In the genomic region with DNA sequence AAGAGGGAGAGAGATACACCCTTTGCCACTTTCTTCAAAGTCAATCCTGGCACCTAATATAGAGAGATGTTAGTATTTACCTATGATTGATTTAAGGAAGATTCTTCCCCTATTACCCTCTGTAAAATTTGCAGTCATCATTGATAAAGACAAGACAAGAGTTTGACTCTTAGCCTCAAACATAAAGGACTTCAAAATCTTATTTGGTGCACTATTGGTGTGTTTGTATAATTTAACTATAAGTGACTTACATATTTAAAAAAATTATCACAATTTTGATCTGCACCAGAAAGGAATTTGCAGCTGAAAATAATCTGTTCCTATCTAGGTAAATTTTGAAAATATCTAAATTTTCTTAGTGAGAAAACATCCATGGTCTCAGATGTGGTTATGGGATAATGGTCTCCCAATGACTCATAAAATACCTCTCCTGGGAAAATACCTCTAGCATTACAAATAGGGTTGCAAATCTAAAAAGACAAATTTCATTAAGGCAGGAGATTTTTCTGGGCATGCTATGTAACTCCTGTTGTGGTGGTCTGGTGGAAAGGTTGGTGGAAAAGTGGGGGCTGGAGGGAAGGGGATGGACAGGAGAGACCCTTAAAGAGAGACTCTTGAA, we compare ENCODE assay signal across 15 cellular contexts.
A peak's percentile ranks its signal among the peaks of the same experiment; 100 is the strongest.
DNase-seq lines count a peak whose midpoint lies in the region; ATAC-seq and TF ChIP-seq lines count a peak whose summit lies in the region.
"Had no signal": no experiment of that assay in that cellular context is flagged by ENCODE, and none has a peak within 500 bp of the region (broad histone marks: within the 10 kb centered on the region; RNA-seq: fewer than 3 reads in every experiment).

No MANE protein-coding gene starts in this region.

- no peaks in the 10 kb centered on the region for H3K36me3 ChIP-seq in RWPE2 (ENCODE audit: low read depth)
- H3K36me3 ChIP-seq in osteoblast (ENCODE audit: insufficient read depth, low read length): no peaks in the 10 kb centered on the region
- H3K36me3 ChIP-seq in adrenal gland (replicated peaks in 1 of 2): no peaks in the 10 kb centered on the region
- H3K36me3 ChIP-seq: esophagus muscularis mucosa had no signal

- H3K4me3 ChIP-seq in RWPE2 (ENCODE audit: severe bottlenecking) (no peak overlapping the region), osteoblast (ENCODE audit: insufficient read depth, low read length) (no peak overlapping the region), adrenal gland (no peak overlapping the region)
- H3K4me3 ChIP-seq: esophagus muscularis mucosa had no signal

- intact Hi-C loops in adrenal gland (cut with DNase I): no loop called here

- no peak for TF ChIP-seq POLR2A in adrenal gland (IDR thresholded peaks at IDR 0.05)

- no peaks in the 10 kb centered on the region for H3K79me2 ChIP-seq in osteoblast (ENCODE audit: insufficient read depth, low read length)

- no peaks in the 10 kb centered on the region for H4K20me1 ChIP-seq in osteoblast (ENCODE audit: insufficient read depth, low read length)

- peak overlapping the region; percentile 90 for H3K27ac ChIP-seq in RWPE2 (ENCODE audit: poor library complexity, severe bottlenecking)
- peak overlapping the region; percentile 64 for H3K27ac ChIP-seq in osteoblast (ENCODE audit: low read depth, low read length)
- no peak overlapping the region for H3K27ac ChIP-seq in adrenal gland
- H3K27ac ChIP-seq: esophagus muscularis mucosa had no signal

- TF ChIP-seq CTCF in RWPE2 (IDR thresholded peaks at IDR 0.05; ENCODE audit: poor library complexity, severe bottlenecking) (no peak), osteoblast (IDR thresholded peaks at IDR 0.05; ENCODE audit: extremely low read depth, low read depth, low read length) (no peak), adrenal gland (IDR thresholded peaks at IDR 0.05) (no peak)

- peaks cover 24% of the 10 kb centered on the region for H3K4me1 ChIP-seq in RWPE2 (ENCODE audit: insufficient read depth, poor library complexity, severe bottlenecking)
- peaks cover 17% of the 10 kb centered on the region for H3K4me1 ChIP-seq in osteoblast (ENCODE audit: insufficient read depth, low read length)
- no peaks in the 10 kb centered on the region for H3K4me1 ChIP-seq in adrenal gland (replicated peaks in 1 of 2)
- H3K4me1 ChIP-seq: esophagus muscularis mucosa had no signal

- H3K27me3 ChIP-seq in RWPE2 (ENCODE audit: insufficient read depth, poor library complexity, severe bottlenecking) (no peaks in the 10 kb centered on the region), osteoblast (ENCODE audit: insufficient read depth, low read length) (peaks cover 7% of the 10 kb centered on the region), adrenal gland (no peaks in the 10 kb centered on the region)
- H3K27me3 ChIP-seq: esophagus muscularis mucosa had no signal

- H3K9me3 ChIP-seq in RWPE2 (ENCODE audit: severe bottlenecking): no peaks in the 10 kb centered on the region
- H3K9me3 ChIP-seq in osteoblast (ENCODE audit: low read depth, low read length): no peaks in the 10 kb centered on the region
- no peaks in the 10 kb centered on the region for H3K9me3 ChIP-seq in adrenal gland (replicated peaks in 1 of 3)
- H3K9me3 ChIP-seq: esophagus muscularis mucosa had no signal

- H3K4me2 ChIP-seq in osteoblast (ENCODE audit: insufficient read depth, low read length): peak overlapping the region; percentile 37

- DNase-seq in EH (ENCODE audit: low read depth) (peak; percentile 76), RWPE2 (ENCODE audit: low spot score) (no peak), epidermal melanocyte (ENCODE audit: insufficient read length, low spot score) (peak; percentile 16), osteoblast (ENCODE audit: insufficient read length, low spot score, missing footprints) (peak; percentile 21), OCI-M2 (lab: John Stamatoyannopoulos, UW; ENCODE audit: unreplicated experiment) (no peak), adrenal gland (no peak)
- DNase-seq: activated CD8-positive, alpha-beta memory T cell treated with anti-CD3 and anti-CD28 coated beads for 24 hours; activated gamma-delta T cell; central memory CD4-positive, alpha-beta T cell; NCI-H1694; NCI-H524 treated with DMSO at 0.1 percent for 48 hours; stimulated activated naive B cell treated with anti-CD40 and anti-IgM and Interleukin-4, amounts not matched to agents 10 μg/mL and 1 μg/mL and 100 μg/mL, for 72 hours had no signal

- peak; percentile 61 for ATAC-seq in RWPE2 (ENCODE audit: low read depth)
- ATAC-seq in HG02759 (IDR thresholded peaks at IDR 0.05; ENCODE audit: unreplicated experiment): no peak
- ATAC-seq in HG03280 (IDR thresholded peaks at IDR 0.05; ENCODE audit: unreplicated experiment): no peak
- ATAC-seq: stimulated activated naive B cell treated with anti-CD40 and anti-IgM and Interleukin-4, amounts not matched to agents 10 μg/mL and 1 μg/mL and 100 μg/mL, for 72 hours had no signal

- H2AFZ ChIP-seq in osteoblast (ENCODE audit: low read length): no peak overlapping the region

Comparison
In these comparisons a context has a peak if more than half of its experiments do, and no peak if none do; other contexts are left out.
1. DNase-seq: peak in EH (single experiment), epidermal melanocyte (single experiment) and osteoblast (single experiment); none in RWPE2 (single experiment), OCI-M2 (single experiment) and adrenal gland (0 of 7).
2. H3K27ac ChIP-seq: peak in RWPE2 (single experiment) and osteoblast (single experiment); none in adrenal gland (0 of 5).